1 cellular context compared by ENCODE assay signal in the genomic region with DNA sequence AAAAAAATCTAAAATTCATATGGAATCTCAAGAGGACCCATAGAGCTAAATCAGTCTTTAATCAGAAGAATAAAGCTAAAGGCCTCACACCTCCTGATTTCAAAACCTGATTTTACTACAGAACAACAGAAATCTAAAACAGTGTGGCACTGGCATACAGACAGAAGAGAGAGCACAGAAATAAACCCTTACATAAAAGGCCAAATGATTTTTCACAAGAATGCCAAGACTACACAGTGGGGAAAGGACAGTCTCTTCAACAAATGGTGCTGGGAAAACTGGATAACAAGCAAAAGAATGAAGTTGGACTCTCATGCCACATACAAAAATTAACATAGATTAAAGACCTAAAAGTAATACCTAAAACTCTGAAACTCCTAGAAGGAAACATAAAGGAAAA.
TF ChIP-seq lines count a peak whose summit lies in the region.

No MANE protein-coding gene starts in this region.

TF ChIP-seq in WTC11, 78 proteins besides CTCF, POLR2A, EP300 and RAD21 (continued from another document):
- TF ChIP-seq ZBTB21 (CRISPR knock-in tag; IDR thresholded peaks at IDR 0.05; ENCODE audit: borderline replicate concordance): no peak
- no peak for TF ChIP-seq ZNF671 (CRISPR knock-in tag; IDR thresholded peaks at IDR 0.05)
- TF ChIP-seq MXD4 (CRISPR knock-in tag; IDR thresholded peaks at IDR 0.05; ENCODE audit: borderline replicate concordance): no peak
- TF ChIP-seq SOX15 (CRISPR knock-in tag; IDR thresholded peaks at IDR 0.05): no peak
- TF ChIP-seq, protein P1, sequence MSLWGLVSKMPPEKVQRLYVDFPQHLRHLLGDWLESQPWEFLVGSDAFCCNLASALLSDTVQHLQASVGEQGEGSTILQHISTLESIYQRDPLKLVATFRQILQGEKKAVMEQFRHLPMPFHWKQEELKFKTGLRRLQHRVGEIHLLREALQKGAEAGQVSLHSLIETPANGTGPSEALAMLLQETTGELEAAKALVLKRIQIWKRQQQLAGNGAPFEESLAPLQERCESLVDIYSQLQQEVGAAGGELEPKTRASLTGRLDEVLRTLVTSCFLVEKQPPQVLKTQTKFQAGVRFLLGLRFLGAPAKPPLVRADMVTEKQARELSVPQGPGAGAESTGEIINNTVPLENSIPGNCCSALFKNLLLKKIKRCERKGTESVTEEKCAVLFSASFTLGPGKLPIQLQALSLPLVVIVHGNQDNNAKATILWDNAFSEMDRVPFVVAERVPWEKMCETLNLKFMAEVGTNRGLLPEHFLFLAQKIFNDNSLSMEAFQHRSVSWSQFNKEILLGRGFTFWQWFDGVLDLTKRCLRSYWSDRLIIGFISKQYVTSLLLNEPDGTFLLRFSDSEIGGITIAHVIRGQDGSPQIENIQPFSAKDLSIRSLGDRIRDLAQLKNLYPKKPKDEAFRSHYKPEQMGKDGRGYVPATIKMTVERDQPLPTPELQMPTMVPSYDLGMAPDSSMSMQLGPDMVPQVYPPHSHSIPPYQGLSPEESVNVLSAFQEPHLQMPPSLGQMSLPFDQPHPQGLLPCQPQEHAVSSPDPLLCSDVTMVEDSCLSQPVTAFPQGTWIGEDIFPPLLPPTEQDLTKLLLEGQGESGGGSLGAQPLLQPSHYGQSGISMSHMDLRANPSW (CRISPR knock-in tag; conservative IDR thresholded peaks at IDR 0.05; ENCODE audit: low read depth): no peak
- TF ChIP-seq CREM (CRISPR knock-in tag; IDR thresholded peaks at IDR 0.05): no peak
- no peak for TF ChIP-seq TP53 (CRISPR knock-in tag; IDR thresholded peaks at IDR 0.05)
